In genomic region chrX:11881485-11882170, GRCh38 we compare ENCODE assay signal across 23 cellular contexts.
"Had no signal": no experiment of that assay in that cellular context is flagged by ENCODE, and none has a peak within 500 bp of the region (broad histone marks: within the 10 kb centered on the region; RNA-seq: fewer than 3 reads in every experiment).

No MANE protein-coding gene starts in this region.

- H3K9ac ChIP-seq: neural progenitor cell had no signal

- H3K36me3 ChIP-seq: gastrocnemius medialis, neural progenitor cell, thyroid gland, WERI-Rb-1 had no signal

- ATAC-seq: activated CD8-positive, alpha-beta memory T cell treated with anti-CD3 and anti-CD28 coated beads, Interleukin-2, amount 10 ng/mL, durations not matched to agents 7 days and 5 days; activated CD8-positive, alpha-beta T cell treated with anti-CD3 and anti-CD28 coated beads for 36 hours; activated naive CD8-positive, alpha-beta T cell treated with anti-CD3 and anti-CD28 coated beads, Interleukin-2, amount 50 U/mL, for 24 hours; esophagus mucosa; gastrocnemius medialis; naive thymus-derived CD4-positive, alpha-beta T cell; T-cell had no signal

- H3K27me3 ChIP-seq: gastrocnemius medialis, neural progenitor cell, thyroid gland had no signal

- DNase-seq: activated CD4-positive, alpha-beta T cell treated with anti-CD3 and anti-CD28 coated beads, Interleukin-2, amount 10 ng/mL, durations not matched to agents 7 days and 5 days; activated CD4-positive, CD25-positive, alpha-beta regulatory T cell treated with anti-CD3 and anti-CD28 coated beads, Interleukin-2, amount 50 U/mL, for 72 hours; activated CD8-positive, alpha-beta memory T cell treated with anti-CD3 and anti-CD28 coated beads, Interleukin-2, amount 10 ng/mL, durations not matched to agents 7 days and 5 days; activated CD8-positive, alpha-beta T cell treated with anti-CD3 and anti-CD28 coated beads for 36 hours; activated effector memory CD4-positive, alpha-beta T cell treated with anti-CD3 and anti-CD28 coated beads, Interleukin-2, amount 50 U/mL, for 16 hours; activated naive CD4-positive, alpha-beta T cell treated with anti-CD3 and anti-CD28 coated beads, Interleukin-2, amount 50 U/mL, for 16 hours; activated naive CD8-positive, alpha-beta T cell treated with anti-CD3 and anti-CD28 coated beads, Interleukin-2, amount 50 U/mL, for 24 hours; activated T-cell treated with anti-CD3 and anti-CD28 coated beads for 4 hours; central memory CD4-positive, alpha-beta T cell; effector memory CD4-positive, alpha-beta T cell; gastrocnemius medialis; hippocampal formation; mesendoderm; naive thymus-derived CD4-positive, alpha-beta T cell; posterior cingulate gyrus; retina; stimulated activated CD4-positive, alpha-beta T cell treated with anti-CD3 and anti-CD28 coated beads, Interleukin-4, amount 100 ng/mL, for 4 hours; substantia nigra; T-cell; thyroid gland; WERI-Rb-1 had no signal

- H2AFZ ChIP-seq: neural progenitor cell had no signal

- H3K4me1 ChIP-seq: gastrocnemius medialis, neural progenitor cell, thyroid gland had no signal

- H3K9me3 ChIP-seq: thyroid gland had no signal

- H3K27ac ChIP-seq: gastrocnemius medialis, neural progenitor cell, thyroid gland, WERI-Rb-1 had no signal

- H3K4me3 ChIP-seq: gastrocnemius medialis, neural progenitor cell, thyroid gland had no signal

- H3K4me2 ChIP-seq: neural progenitor cell had no signal
